In the genomic region with DNA sequence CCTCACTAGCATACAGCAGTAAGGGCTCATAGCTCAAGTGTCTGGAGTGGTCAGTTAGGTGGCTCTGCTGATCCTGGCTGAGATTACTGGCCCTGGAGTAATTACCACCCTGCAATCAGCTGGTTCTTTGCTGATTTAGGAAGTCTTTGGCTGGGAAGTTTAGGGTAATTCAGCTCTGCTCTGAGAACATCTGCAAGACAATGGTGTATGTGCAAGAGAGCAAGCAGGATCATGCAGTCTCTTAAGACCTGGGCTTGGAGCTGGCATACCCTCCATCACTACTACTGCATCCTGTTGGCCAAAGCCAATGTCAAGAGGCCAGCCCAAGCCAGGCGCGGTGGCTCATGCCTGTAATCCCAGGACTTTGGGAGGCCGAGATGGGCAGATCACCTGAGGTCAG, we compare ENCODE assay signal across 25 cellular contexts.
"Had no signal": no experiment of that assay in that cellular context is flagged by ENCODE, and none has a peak within 500 bp of the region (broad histone marks: within the 10 kb centered on the region; RNA-seq: fewer than 3 reads in every experiment).

No MANE protein-coding gene starts in this region.

- H3K9me3 ChIP-seq: left lung, lower lobe of right lung, mucosa of descending colon, ovary, suprapubic skin, thoracic aorta, tibial artery, upper lobe of right lung had no signal

- ATAC-seq: left colon; left lung; lower lobe of right lung; mucosa of descending colon; naive thymus-derived CD4-positive, alpha-beta T cell; natural killer cell treated with Interleukin-12 subunit alpha and Interleukin-12 subunit beta and Interleukin-15 and Interleukin-18, amount 100 ng/mL, for 72 hours; right cardiac atrium; sciatic nerve; stimulated activated effector memory CD8-positive, alpha-beta T cell treated with anti-CD3 and anti-CD28 coated beads, Interleukin-12 subunit alpha, Interleukin-12 subunit beta, amount 100 ng/mL, for 72 hours; upper lobe of right lung had no signal

- H3K4me1 ChIP-seq: left lung, lower lobe of right lung, suprapubic skin, tibial artery, upper lobe of right lung had no signal

- FAIRE-seq: kidney, urothelium cell line had no signal

- H3K4me3 ChIP-seq: left lung, lower lobe of right lung, mucosa of descending colon, ovary, skin epidermis, suprapubic skin, thoracic aorta, tibial artery, upper lobe of right lung had no signal

- H3K27ac ChIP-seq: left lung, lower lobe of right lung, ovary, skin epidermis, suprapubic skin, thoracic aorta, tibial artery, upper lobe of right lung had no signal

- H3K27me3 ChIP-seq: left lung, ovary, suprapubic skin, upper lobe of right lung had no signal

- H3K36me3 ChIP-seq: left lung, lower lobe of right lung, ovary, suprapubic skin, thoracic aorta, tibial artery, upper lobe of right lung had no signal

- DNase-seq: hippocampal formation; kidney; left colon; left lung; lower lobe of right lung; mammary epithelial cell; midbrain; mucosa of descending colon; naive thymus-derived CD4-positive, alpha-beta T cell; ovary; right cardiac atrium; stimulated activated CD4-positive, alpha-beta T cell treated with anti-CD3 and anti-CD28 coated beads, Interleukin-12 subunit alpha, Interleukin-12 subunit beta, amount 100 ng/mL, for 4 hours; stimulated activated CD4-positive, alpha-beta T cell treated with anti-CD3 and anti-CD28 coated beads, Interleukin-15, amount 100 ng/mL, for 24 hours; stimulated activated CD4-positive, alpha-beta T cell treated with anti-CD3 and anti-CD28 coated beads, Interleukin-4, amount 100 ng/mL, for 24 hours; stimulated activated naive CD4-positive, alpha-beta T cell; tibial artery; trophoblast cell; upper lobe of right lung had no signal
